ENCODE assay signal across 1 cellular context in genomic region chr1:40691538-40692428, GRCh38.
A peak's percentile ranks its signal among the peaks of the same experiment; 100 is the strongest.
TF ChIP-seq lines count a peak whose summit lies in the region.

NFYC (plus strand) TSS chr1:40691704; CDS start chr1:40738844, 47,140 bp downstream.

TF ChIP-seq in HepG2, 621 proteins besides CTCF, POLR2A, EP300 and RAD21 (continued from another document and continues in another):
- TF ChIP-seq, protein P1, sequence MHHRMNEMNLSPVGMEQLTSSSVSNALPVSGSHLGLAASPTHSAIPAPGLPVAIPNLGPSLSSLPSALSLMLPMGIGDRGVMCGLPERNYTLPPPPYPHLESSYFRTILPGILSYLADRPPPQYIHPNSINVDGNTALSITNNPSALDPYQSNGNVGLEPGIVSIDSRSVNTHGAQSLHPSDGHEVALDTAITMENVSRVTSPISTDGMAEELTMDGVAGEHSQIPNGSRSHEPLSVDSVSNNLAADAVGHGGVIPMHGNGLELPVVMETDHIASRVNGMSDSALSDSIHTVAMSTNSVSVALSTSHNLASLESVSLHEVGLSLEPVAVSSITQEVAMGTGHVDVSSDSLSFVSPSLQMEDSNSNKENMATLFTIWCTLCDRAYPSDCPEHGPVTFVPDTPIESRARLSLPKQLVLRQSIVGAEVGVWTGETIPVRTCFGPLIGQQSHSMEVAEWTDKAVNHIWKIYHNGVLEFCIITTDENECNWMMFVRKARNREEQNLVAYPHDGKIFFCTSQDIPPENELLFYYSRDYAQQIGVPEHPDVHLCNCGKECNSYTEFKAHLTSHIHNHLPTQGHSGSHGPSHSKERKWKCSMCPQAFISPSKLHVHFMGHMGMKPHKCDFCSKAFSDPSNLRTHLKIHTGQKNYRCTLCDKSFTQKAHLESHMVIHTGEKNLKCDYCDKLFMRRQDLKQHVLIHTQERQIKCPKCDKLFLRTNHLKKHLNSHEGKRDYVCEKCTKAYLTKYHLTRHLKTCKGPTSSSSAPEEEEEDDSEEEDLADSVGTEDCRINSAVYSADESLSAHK (CRISPR knock-in tag; IDR thresholded peaks at IDR 0.05; ENCODE audit: borderline replicate concordance), result no peak
- TF ChIP-seq IKZF4 (CRISPR knock-in tag; IDR thresholded peaks at IDR 0.05; ENCODE audit: borderline replicate concordance, low read depth, not compliant biosample characterization) (peak; percentile 91), BCL3 (CRISPR knock-in tag; IDR thresholded peaks at IDR 0.05) (peak; percentile 93; the same call in 1 of the 2 replicates), FLYWCH1 (CRISPR knock-in tag; IDR thresholded peaks at IDR 0.05) (no peak), ZBTB7B (CRISPR knock-in tag; IDR thresholded peaks at IDR 0.05) (0 out of 2 replicates have a peak, but pooled peaks have one; percentile 16), ZNF484 (CRISPR knock-in tag; IDR thresholded peaks at IDR 0.05; ENCODE audit: borderline replicate concordance, low read depth) (peak; percentile 25; the same call in 1 of the 2 replicates), ZNF101 (CRISPR knock-in tag; IDR thresholded peaks at IDR 0.05; ENCODE audit: borderline replicate concordance, low read depth) (no peak; the same call in none of the 2 replicates), ZNF737 (CRISPR knock-in tag; IDR thresholded peaks at IDR 0.05; ENCODE audit: borderline replicate concordance) (no peak; the same call in 1 of the 2 replicates), ZNF703 (CRISPR knock-in tag; IDR thresholded peaks at IDR 0.05; ENCODE audit: borderline replicate concordance) (peak; percentile 88; the same call in 1 of the 2 replicates), ZNF205 (CRISPR knock-in tag; IDR thresholded peaks at IDR 0.05) (peak; percentile 32; the same call in 1 of the 2 replicates), SAP130 (CRISPR knock-in tag; IDR thresholded peaks at IDR 0.05; ENCODE audit: low read depth) (peak; percentile 67), ATM (IDR thresholded peaks at IDR 0.05; ENCODE audit: borderline replicate concordance) (no peak), HES4 (CRISPR knock-in tag; IDR thresholded peaks at IDR 0.05; ENCODE audit: borderline replicate concordance) (peak; percentile 87; the same call in 1 of the 2 replicates), ZNF44 (CRISPR knock-in tag; IDR thresholded peaks at IDR 0.05) (0 out of 2 replicates have a peak, but pooled peaks have one; percentile 55), CREM (IDR thresholded peaks at IDR 0.05) (peak; percentile 40; the same call in 1 of the 2 replicates), CREM (CRISPR knock-in tag; IDR thresholded peaks at IDR 0.05) (no peak), KLF15 (CRISPR knock-in tag; IDR thresholded peaks at IDR 0.05; ENCODE audit: borderline replicate concordance) (no peak), PHF21A (CRISPR knock-in tag; IDR thresholded peaks at IDR 0.05) (peak; percentile 69), ZNF253 (CRISPR knock-in tag; IDR thresholded peaks at IDR 0.05; ENCODE audit: borderline replicate concordance) (peak; percentile 88), HOXD1 (CRISPR knock-in tag; IDR thresholded peaks at IDR 0.05) (peak; percentile 82; the same call in 1 of the 2 replicates), RFX5 (IDR thresholded peaks at IDR 0.05; ENCODE audit: low read depth, low read length) (no peak), RORA (CRISPR knock-in tag; IDR thresholded peaks at IDR 0.05) (no peak), PCBP2 (optimal IDR thresholded peaks at IDR 0.05; ENCODE audit: low read depth, low read length, poor library complexity, severe bottlenecking) (peak; percentile 45), NCOA2 (CRISPR knock-in tag; IDR thresholded peaks at IDR 0.05) (peak; percentile 55; the same call in 1 of the 2 replicates), TCF7L2 (IDR thresholded peaks at IDR 0.05; ENCODE audit: low read depth, low read length) (no peak), KDM5A (IDR thresholded peaks at IDR 0.05; ENCODE audit: borderline replicate concordance, low read length) (peak; percentile 5; the same call in 1 of the 2 replicates), ZSCAN21 (CRISPR knock-in tag; IDR thresholded peaks at IDR 0.05; ENCODE audit: borderline replicate concordance) (peak; percentile 96), LCORL (IDR thresholded peaks at IDR 0.05) (no peak), LCORL (CRISPR knock-in tag; IDR thresholded peaks at IDR 0.05) (peak; percentile 85), NONO (IDR thresholded peaks at IDR 0.05) (no peak), NONO (CRISPR knock-in tag; conservative IDR thresholded peaks at IDR 0.05) (peak; percentile 90), SOX13 (IDR thresholded peaks at IDR 0.05) (no peak), SOX13 (CRISPR knock-in tag; conservative IDR thresholded peaks at IDR 0.05 in 1 of 2, IDR thresholded peaks at IDR 0.05 in 1 of 2) (peak in 1 of 2 experiments; percentile 52; a peak in 2 of 4 replicates), ZNF891 (CRISPR knock-in tag; IDR thresholded peaks at IDR 0.05) (peak; percentile 77), SP1 (IDR thresholded peaks at IDR 0.05) (peak; percentile 36; the same call in 1 of the 2 replicates), SP1 (CRISPR knock-in tag; IDR thresholded peaks at IDR 0.05) (peak; percentile 22), HOXA3 (CRISPR knock-in tag; IDR thresholded peaks at IDR 0.05) (peak; percentile 97), DMAP1 (CRISPR knock-in tag; IDR thresholded peaks at IDR 0.05) (peak; percentile 97), SNAPC2 (CRISPR knock-in tag; IDR thresholded peaks at IDR 0.05) (no peak), BRF2 (CRISPR knock-in tag; IDR thresholded peaks at IDR 0.05) (no peak), ZNF672 (CRISPR knock-in tag; IDR thresholded peaks at IDR 0.05) (no peak), SALL1 (CRISPR knock-in tag; IDR thresholded peaks at IDR 0.05) (peak; percentile 90), ZSCAN30 (CRISPR knock-in tag; IDR thresholded peaks at IDR 0.05) (0 out of 2 replicates have a peak, but pooled peaks have one; percentile 91), TCF7 (IDR thresholded peaks at IDR 0.05; ENCODE audit: low read depth) (0 out of 2 replicates have a peak, but pooled peaks have one; percentile 42), FOXO1 (CRISPR knock-in tag; IDR thresholded peaks at IDR 0.05) (peak; percentile 19; the same call in 1 of the 2 replicates), ZC3H13 (CRISPR knock-in tag; IDR thresholded peaks at IDR 0.05) (peak; percentile 96; the same call in 1 of the 2 replicates), TBP (CRISPR knock-in tag; IDR thresholded peaks at IDR 0.05) (no peak), KDM3A (CRISPR knock-in tag; IDR thresholded peaks at IDR 0.05; ENCODE audit: low read depth) (peak; percentile 87), ZSCAN25 (CRISPR knock-in tag; IDR thresholded peaks at IDR 0.05) (peak; percentile 82), ZFP36L1 (CRISPR knock-in tag; IDR thresholded peaks at IDR 0.05) (peak; percentile 80), MAFF (IDR thresholded peaks at IDR 0.05; ENCODE audit: low read depth, low read length) (no peak), ZNF562 (CRISPR knock-in tag; IDR thresholded peaks at IDR 0.05; ENCODE audit: borderline replicate concordance) (0 out of 2 replicates have a peak, but pooled peaks have one; percentile 18), KLF16 (CRISPR knock-in tag; IDR thresholded peaks at IDR 0.05) (peak in 1 of 2 experiments; percentile 76; a peak in 1 of 4 replicates), ZNF501 (CRISPR knock-in tag; IDR thresholded peaks at IDR 0.05) (peak; percentile 98), NFE2L2 (IDR thresholded peaks at IDR 0.05; ENCODE audit: low read length) (no peak), ZNF7 (CRISPR knock-in tag; IDR thresholded peaks at IDR 0.05) (no peak), DNMT1 (CRISPR knock-in tag; IDR thresholded peaks at IDR 0.05) (peak; percentile 64), ZBTB25 (CRISPR knock-in tag; IDR thresholded peaks at IDR 0.05) (peak; percentile 97)
- TF ChIP-seq, protein P2, sequence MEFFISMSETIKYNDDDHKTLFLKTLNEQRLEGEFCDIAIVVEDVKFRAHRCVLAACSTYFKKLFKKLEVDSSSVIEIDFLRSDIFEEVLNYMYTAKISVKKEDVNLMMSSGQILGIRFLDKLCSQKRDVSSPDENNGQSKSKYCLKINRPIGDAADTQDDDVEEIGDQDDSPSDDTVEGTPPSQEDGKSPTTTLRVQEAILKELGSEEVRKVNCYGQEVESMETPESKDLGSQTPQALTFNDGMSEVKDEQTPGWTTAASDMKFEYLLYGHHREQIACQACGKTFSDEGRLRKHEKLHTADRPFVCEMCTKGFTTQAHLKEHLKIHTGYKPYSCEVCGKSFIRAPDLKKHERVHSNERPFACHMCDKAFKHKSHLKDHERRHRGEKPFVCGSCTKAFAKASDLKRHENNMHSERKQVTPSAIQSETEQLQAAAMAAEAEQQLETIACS (CRISPR knock-in tag; IDR thresholded peaks at IDR 0.05), result peak; percentile 61; the same call in 1 of the 2 replicates
- TF ChIP-seq, protein P3, sequence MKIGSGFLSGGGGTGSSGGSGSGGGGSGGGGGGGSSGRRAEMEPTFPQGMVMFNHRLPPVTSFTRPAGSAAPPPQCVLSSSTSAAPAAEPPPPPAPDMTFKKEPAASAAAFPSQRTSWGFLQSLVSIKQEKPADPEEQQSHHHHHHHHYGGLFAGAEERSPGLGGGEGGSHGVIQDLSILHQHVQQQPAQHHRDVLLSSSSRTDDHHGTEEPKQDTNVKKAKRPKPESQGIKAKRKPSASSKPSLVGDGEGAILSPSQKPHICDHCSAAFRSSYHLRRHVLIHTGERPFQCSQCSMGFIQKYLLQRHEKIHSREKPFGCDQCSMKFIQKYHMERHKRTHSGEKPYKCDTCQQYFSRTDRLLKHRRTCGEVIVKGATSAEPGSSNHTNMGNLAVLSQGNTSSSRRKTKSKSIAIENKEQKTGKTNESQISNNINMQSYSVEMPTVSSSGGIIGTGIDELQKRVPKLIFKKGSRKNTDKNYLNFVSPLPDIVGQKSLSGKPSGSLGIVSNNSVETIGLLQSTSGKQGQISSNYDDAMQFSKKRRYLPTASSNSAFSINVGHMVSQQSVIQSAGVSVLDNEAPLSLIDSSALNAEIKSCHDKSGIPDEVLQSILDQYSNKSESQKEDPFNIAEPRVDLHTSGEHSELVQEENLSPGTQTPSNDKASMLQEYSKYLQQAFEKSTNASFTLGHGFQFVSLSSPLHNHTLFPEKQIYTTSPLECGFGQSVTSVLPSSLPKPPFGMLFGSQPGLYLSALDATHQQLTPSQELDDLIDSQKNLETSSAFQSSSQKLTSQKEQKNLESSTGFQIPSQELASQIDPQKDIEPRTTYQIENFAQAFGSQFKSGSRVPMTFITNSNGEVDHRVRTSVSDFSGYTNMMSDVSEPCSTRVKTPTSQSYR (CRISPR knock-in tag; IDR thresholded peaks at IDR 0.05; ENCODE audit: borderline replicate concordance), result peak; percentile 94
- TF ChIP-seq, protein P4, sequence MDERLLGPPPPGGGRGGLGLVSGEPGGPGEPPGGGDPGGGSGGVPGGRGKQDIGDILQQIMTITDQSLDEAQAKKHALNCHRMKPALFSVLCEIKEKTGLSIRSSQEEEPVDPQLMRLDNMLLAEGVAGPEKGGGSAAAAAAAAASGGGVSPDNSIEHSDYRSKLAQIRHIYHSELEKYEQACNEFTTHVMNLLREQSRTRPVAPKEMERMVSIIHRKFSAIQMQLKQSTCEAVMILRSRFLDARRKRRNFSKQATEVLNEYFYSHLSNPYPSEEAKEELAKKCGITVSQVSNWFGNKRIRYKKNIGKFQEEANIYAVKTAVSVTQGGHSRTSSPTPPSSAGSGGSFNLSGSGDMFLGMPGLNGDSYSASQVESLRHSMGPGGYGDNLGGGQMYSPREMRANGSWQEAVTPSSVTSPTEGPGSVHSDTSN (CRISPR knock-in tag; IDR thresholded peaks at IDR 0.05), result no peak
- TF ChIP-seq, protein P5, sequence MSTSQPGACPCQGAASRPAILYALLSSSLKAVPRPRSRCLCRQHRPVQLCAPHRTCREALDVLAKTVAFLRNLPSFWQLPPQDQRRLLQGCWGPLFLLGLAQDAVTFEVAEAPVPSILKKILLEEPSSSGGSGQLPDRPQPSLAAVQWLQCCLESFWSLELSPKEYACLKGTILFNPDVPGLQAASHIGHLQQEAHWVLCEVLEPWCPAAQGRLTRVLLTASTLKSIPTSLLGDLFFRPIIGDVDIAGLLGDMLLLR (CRISPR knock-in tag; IDR thresholded peaks at IDR 0.05), result peak; percentile 93
- TF ChIP-seq, protein P6, sequence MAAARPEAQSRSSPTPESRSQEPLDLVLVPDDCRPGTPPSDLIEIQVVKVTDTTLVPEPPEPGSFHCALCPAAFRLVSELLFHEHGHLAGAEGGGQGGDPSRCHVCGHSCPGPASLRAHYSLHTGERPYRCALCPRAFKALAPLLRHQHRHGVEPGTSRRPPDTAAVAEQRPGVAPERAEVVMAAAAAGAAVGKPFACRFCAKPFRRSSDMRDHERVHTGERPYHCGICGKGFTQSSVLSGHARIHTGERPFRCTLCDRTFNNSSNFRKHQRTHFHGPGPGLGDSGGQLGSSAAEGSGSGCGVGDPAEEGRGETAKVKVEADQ (CRISPR knock-in tag; IDR thresholded peaks at IDR 0.05; ENCODE audit: borderline replicate concordance), result peak; percentile 94
